In the genomic region with DNA sequence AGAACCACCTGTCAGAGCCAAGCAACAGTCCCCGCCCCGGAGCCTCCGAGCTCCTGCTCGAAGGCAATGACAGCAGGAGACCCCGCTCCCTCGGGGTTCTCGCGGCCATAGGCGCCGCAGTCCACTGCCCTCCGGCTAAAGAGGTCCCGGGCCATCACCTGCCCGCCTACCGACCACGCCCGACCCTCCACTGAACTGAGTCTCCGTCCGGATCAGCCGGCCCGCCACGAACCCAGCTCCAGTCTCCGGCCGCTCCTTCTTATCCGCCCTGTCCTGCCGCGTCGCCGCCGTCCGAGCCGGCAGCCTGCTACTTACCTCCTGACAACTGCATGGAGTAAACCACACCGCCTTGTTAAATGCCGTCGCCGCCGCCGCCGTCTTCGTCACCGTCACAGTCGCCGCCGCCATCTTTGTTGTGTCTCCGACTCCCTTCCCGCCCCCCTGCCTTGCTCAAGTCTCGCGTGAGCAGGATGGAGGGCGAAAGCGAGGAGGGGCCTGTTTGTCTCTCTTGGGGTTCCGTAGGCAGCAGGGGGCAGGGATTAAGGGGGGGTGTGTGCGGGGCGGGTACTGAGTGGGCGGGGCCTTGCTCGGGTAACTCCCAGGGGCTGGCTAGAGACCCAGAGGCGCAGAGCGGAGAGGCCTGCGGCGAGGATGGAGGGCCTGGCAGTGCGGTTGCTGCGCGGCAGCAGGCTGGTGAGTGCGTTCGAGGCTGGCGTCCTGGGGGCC, we compare ENCODE assay signal across 8 cellular contexts. TPM values are rescaled to one million over a fixed set of nuclear protein-coding genes. Genes with fewer than 3 reads are reported as not detected.
DNase-seq lines count a peak whose midpoint lies in the region; ATAC-seq and TF ChIP-seq lines count a peak whose summit lies in the region.

A gene (plus strand): TSS at position 628 of the 726 bp plus-strand sequence. CDS start 24 bp downstream, at position 652.
A gene with protein sequence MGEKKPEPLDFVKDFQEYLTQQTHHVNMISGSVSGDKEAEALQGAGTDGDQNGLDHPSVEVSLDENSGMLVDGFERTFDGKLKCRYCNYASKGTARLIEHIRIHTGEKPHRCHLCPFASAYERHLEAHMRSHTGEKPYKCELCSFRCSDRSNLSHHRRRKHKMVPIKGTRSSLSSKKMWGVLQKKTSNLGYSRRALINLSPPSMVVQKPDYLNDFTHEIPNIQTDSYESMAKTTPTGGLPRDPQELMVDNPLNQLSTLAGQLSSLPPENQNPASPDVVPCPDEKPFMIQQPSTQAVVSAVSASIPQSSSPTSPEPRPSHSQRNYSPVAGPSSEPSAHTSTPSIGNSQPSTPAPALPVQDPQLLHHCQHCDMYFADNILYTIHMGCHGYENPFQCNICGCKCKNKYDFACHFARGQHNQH (minus strand): TSS at position 417 of the 726 bp plus-strand sequence. CDS start 10,170 bp downstream, outside the sequence.

- peak within 1 kb of the TSS; percentile 90 for H3K4me3 ChIP-seq in thoracic aorta

- peaks cover 9% of the 10 kb centered on the region for H3K27me3 Mint-ChIP-seq in glutamatergic neuron (ENCODE audit: unreplicated experiment)
- H3K27me3 Mint-ChIP-seq in osteocyte (ENCODE audit: unreplicated experiment) = no peaks in the 10 kb centered on the region

- DNase-seq in NCI-H1105 (lab: John Stamatoyannopoulos, UW) (peak; percentile 91), SKM-1 (lab: John Stamatoyannopoulos, UW; ENCODE audit: unreplicated experiment) (peak; percentile 90), glutamatergic neuron (peak; percentile 95), osteocyte (ENCODE audit: extremely low spot score, unreplicated experiment) (peak; percentile 97), thoracic aorta (ENCODE audit: low spot score) (peak; percentile 95)
- peak; percentile 89 to 95 for DNase-seq in activated naive CD4-positive, alpha-beta T cell treated with anti-CD3 and anti-CD28 coated beads, Interleukin-2, amount 50 U/mL, for 72 hours (ENCODE audit: low spot score in 2 of 2)

- H3K4me1 Mint-ChIP-seq in glutamatergic neuron (ENCODE audit: low read depth, unreplicated experiment) (peaks cover 3% of the 10 kb centered on the region), osteocyte (ENCODE audit: unreplicated experiment) (peaks cover 26% of the 10 kb centered on the region)

- H3K27ac Mint-ChIP-seq in activated naive CD4-positive, alpha-beta T cell treated with anti-CD3 and anti-CD28 coated beads, Interleukin-2, amount 50 U/mL, for 72 hours = peak within 1 kb of the TSS; percentile 97 to 100
- H3K27ac Mint-ChIP-seq in glutamatergic neuron (ENCODE audit: unreplicated experiment) = peak within 1 kb of the TSS; percentile 97
- peak within 1 kb of the TSS; percentile 99 for H3K27ac Mint-ChIP-seq in osteocyte (ENCODE audit: unreplicated experiment)

- no peaks in the 10 kb centered on the region for H3K9me3 Mint-ChIP-seq in activated naive CD4-positive, alpha-beta T cell treated with anti-CD3 and anti-CD28 coated beads, Interleukin-2, amount 50 U/mL, for 72 hours
- H3K9me3 Mint-ChIP-seq in glutamatergic neuron (ENCODE audit: unreplicated experiment) (peaks cover 8% of the 10 kb centered on the region), osteocyte (ENCODE audit: unreplicated experiment) (no peaks in the 10 kb centered on the region)

- H3K27ac ChIP-seq in thoracic aorta = peak within 1 kb of the TSS; percentile 85 to 90

- no peaks in the 10 kb centered on the region for H3K36me3 ChIP-seq in thoracic aorta

- peaks cover 25 to 31% of the 10 kb centered on the region in 2 donors for H3K36me3 Mint-ChIP-seq in activated naive CD4-positive, alpha-beta T cell treated with anti-CD3 and anti-CD28 coated beads, Interleukin-2, amount 50 U/mL, for 72 hours
- H3K36me3 Mint-ChIP-seq in glutamatergic neuron (ENCODE audit: unreplicated experiment) (peaks cover 8% of the 10 kb centered on the region), osteocyte (ENCODE audit: unreplicated experiment) (no peaks in the 10 kb centered on the region)

- peaks cover 18 to 28% of the 10 kb centered on the region in 2 donors for H3K4me1 ChIP-seq in thoracic aorta (ENCODE audit: control insufficient read depth in 1 of 2, low read depth in 2 of 2)

- no peak for TF ChIP-seq CTCF in glutamatergic neuron (IDR thresholded peaks at IDR 0.05; ENCODE audit: partially characterized antibody, unreplicated experiment)
- TF ChIP-seq CTCF in osteocyte (IDR thresholded peaks at IDR 0.05) = no peak
- TF ChIP-seq CTCF in thoracic aorta (IDR thresholded peaks at IDR 0.05) = no peak

- H3K27me3 ChIP-seq in thoracic aorta (replicated peaks; ENCODE audit: insufficient read depth) = no peaks in the 10 kb centered on the region

- H3K4me3 Mint-ChIP-seq in glutamatergic neuron (ENCODE audit: unreplicated experiment) = peak within 1 kb of the TSS; percentile 99
- peak within 1 kb of the TSS; percentile 100 for H3K4me3 Mint-ChIP-seq in osteocyte (ENCODE audit: unreplicated experiment)

- no peaks in the 10 kb centered on the region for H3K9me3 ChIP-seq in thoracic aorta

- ATAC-seq in HG02642 (IDR thresholded peaks at IDR 0.05; ENCODE audit: poor library complexity, unreplicated experiment) (peak; percentile 88), thoracic aorta (ENCODE audit: insufficient number of reproducible peaks, low FRiP score, low read depth) (peak; percentile 97)
- peak; percentile 91 to 93 for ATAC-seq in activated naive CD4-positive, alpha-beta T cell treated with anti-CD3 and anti-CD28 coated beads, Interleukin-2, amount 50 U/mL, for 72 hours

- TF ChIP-seq POLR2A in GM10847 (IDR thresholded peaks at IDR 0.05; ENCODE audit: extremely low read depth, insufficient read length) = peak; percentile 95

RNA-seq across cellular contexts. Expression of the first gene that starts in this region (rescaled TPM):
- 10 to 100 TPM; 16.8 to 25.1 TPM for total RNA-seq in activated naive CD4-positive, alpha-beta T cell treated with anti-CD3 and anti-CD28 coated beads, Interleukin-2, amount 50 U/mL, for 72 hours
- 9.9 TPM for total RNA-seq in glutamatergic neuron (ENCODE audit: unreplicated experiment)
- 17.5 and 19.5 TPM in 2 replicates for total RNA-seq in osteocyte
- 10 to 100 TPM; 11.8 to 14.7 TPM for total RNA-seq in thoracic aorta

RNA-seq across cellular contexts. Expression of the second gene that starts in this region (rescaled TPM):
- total RNA-seq in activated naive CD4-positive, alpha-beta T cell treated with anti-CD3 and anti-CD28 coated beads, Interleukin-2, amount 50 U/mL, for 72 hours = 10 to 100 TPM; 20.2 to 24.6 TPM
- total RNA-seq in glutamatergic neuron (ENCODE audit: unreplicated experiment) (9.5 TPM), osteocyte (10.5 and 16.0 TPM in 2 replicates), thoracic aorta (10 to 100 TPM in 1 of 2 donors, 1 to 10 TPM in 1; 8.5 to 14.5 TPM)

Comparison
In these comparisons a context has a peak if more than half of its experiments do, and no peak if none do; other contexts are left out.
1. Peak in every context shown above with its lines: DNase-seq, ATAC-seq, H3K4me3 ChIP-seq and H3K27ac ChIP-seq.